ENCODE assay signal across 1 cellular context in the genomic region with DNA sequence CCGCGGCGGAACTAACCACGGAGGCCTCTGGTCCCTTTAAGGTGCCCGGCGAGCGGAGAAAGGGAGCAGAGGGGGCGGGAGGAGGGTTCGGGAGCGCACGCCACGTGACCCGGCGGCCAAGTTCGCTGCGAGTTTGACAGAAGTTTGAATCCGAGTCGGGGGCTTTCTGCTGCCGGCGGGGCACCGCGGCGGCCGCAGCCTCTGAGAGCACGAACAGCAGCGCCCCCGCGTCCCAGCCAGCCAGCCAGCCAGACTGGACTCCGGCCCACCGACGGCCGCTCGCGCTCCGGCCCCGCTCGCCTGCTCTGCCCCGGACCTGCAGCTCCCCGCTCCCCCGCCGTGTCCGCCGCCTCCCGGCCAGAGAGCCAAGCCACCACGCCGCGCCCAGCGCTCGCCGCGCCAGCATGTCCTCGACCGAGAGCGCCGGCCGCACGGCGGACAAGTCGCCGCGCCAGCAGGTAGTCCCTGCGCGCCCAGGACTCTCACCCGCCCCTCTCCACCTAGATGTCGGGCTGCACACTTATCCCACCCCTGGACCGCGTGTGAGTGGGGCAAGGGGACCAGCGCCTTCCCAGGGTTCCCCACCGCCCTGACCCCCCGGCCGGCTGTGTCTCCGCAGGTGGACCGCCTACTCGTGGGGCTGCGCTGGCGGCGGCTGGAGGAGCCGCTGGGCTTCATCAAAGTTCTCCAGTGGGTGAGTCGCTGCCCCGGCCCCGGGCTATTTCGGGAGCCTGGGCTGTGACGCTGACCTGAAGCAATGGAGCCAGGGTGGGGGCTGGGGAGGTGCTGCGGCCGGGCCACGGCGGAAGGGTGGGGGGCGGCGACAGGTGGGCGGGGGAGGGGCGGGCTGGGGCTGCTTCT.
TF ChIP-seq lines count a peak whose summit lies in the region.

A gene (plus strand): TSS at position 107 of the 861 bp plus-strand sequence. CDS start 298 bp downstream, at position 405.

TF ChIP-seq in WTC11, 78 proteins besides CTCF, POLR2A, EP300 and RAD21 (continued from another document and continues in another):
- TF ChIP-seq NFYB (CRISPR knock-in tag; conservative IDR thresholded peaks at IDR 0.05; ENCODE audit: low read depth) (no peak), ZNF416 (CRISPR knock-in tag; IDR thresholded peaks at IDR 0.05) (no peak), ZNF671 (CRISPR knock-in tag; IDR thresholded peaks at IDR 0.05) (no peak), CREB1 (CRISPR knock-in tag; IDR thresholded peaks at IDR 0.05) (no peak), GTF2I (CRISPR knock-in tag; conservative IDR thresholded peaks at IDR 0.05) (no peak), JAZF1 (CRISPR knock-in tag; IDR thresholded peaks at IDR 0.05) (no peak), SMAD4 (CRISPR knock-in tag; IDR thresholded peaks at IDR 0.05) (no peak), ZNF121 (CRISPR knock-in tag; IDR thresholded peaks at IDR 0.05) (no peak), ZNF263 (CRISPR knock-in tag; IDR thresholded peaks at IDR 0.05; ENCODE audit: low read depth) (0 out of 2 replicates have a peak, but pooled peaks have one; percentile 13), ZNF423 (CRISPR knock-in tag; IDR thresholded peaks at IDR 0.05) (no peak), NFE2L1 (CRISPR knock-in tag; IDR thresholded peaks at IDR 0.05) (no peak), FOXP1 (CRISPR knock-in tag; IDR thresholded peaks at IDR 0.05; ENCODE audit: borderline replicate concordance) (0 out of 2 replicates have a peak, but pooled peaks have one; percentile 31), ZNF396 (CRISPR knock-in tag; IDR thresholded peaks at IDR 0.05; ENCODE audit: borderline replicate concordance) (no peak), SMAD3 (CRISPR knock-in tag; IDR thresholded peaks at IDR 0.05; ENCODE audit: borderline replicate concordance) (no peak), SP1 (CRISPR knock-in tag; conservative IDR thresholded peaks at IDR 0.05) (no peak; the same call in 1 of the 2 replicates), CREM (CRISPR knock-in tag; IDR thresholded peaks at IDR 0.05) (no peak), ATF1 (CRISPR knock-in tag; IDR thresholded peaks at IDR 0.05) (no peak)
- TF ChIP-seq, protein P1, sequence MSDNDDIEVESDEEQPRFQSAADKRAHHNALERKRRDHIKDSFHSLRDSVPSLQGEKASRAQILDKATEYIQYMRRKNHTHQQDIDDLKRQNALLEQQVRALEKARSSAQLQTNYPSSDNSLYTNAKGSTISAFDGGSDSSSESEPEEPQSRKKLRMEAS (CRISPR knock-in tag; IDR thresholded peaks at IDR 0.05): peak; percentile 69; the same call in 1 of the 2 replicates
- TF ChIP-seq, protein P2, sequence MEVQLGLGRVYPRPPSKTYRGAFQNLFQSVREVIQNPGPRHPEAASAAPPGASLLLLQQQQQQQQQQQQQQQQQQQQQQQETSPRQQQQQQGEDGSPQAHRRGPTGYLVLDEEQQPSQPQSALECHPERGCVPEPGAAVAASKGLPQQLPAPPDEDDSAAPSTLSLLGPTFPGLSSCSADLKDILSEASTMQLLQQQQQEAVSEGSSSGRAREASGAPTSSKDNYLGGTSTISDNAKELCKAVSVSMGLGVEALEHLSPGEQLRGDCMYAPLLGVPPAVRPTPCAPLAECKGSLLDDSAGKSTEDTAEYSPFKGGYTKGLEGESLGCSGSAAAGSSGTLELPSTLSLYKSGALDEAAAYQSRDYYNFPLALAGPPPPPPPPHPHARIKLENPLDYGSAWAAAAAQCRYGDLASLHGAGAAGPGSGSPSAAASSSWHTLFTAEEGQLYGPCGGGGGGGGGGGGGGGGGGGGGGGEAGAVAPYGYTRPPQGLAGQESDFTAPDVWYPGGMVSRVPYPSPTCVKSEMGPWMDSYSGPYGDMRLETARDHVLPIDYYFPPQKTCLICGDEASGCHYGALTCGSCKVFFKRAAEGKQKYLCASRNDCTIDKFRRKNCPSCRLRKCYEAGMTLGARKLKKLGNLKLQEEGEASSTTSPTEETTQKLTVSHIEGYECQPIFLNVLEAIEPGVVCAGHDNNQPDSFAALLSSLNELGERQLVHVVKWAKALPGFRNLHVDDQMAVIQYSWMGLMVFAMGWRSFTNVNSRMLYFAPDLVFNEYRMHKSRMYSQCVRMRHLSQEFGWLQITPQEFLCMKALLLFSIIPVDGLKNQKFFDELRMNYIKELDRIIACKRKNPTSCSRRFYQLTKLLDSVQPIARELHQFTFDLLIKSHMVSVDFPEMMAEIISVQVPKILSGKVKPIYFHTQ (CRISPR knock-in tag; IDR thresholded peaks at IDR 0.05): no peak
- TF ChIP-seq, protein P3, sequence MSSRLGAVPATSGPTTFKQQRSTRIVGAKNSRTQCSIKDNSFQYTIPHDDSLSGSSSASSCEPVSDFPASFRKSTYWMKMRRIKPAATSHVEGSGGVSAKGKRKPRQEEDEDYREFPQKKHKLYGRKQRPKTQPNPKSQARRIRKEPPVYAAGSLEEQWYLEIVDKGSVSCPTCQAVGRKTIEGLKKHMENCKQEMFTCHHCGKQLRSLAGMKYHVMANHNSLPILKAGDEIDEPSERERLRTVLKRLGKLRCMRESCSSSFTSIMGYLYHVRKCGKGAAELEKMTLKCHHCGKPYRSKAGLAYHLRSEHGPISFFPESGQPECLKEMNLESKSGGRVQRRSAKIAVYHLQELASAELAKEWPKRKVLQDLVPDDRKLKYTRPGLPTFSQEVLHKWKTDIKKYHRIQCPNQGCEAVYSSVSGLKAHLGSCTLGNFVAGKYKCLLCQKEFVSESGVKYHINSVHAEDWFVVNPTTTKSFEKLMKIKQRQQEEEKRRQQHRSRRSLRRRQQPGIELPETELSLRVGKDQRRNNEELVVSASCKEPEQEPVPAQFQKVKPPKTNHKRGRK (CRISPR knock-in tag; IDR thresholded peaks at IDR 0.05; ENCODE audit: borderline replicate concordance): no peak
- TF ChIP-seq, protein P4, sequence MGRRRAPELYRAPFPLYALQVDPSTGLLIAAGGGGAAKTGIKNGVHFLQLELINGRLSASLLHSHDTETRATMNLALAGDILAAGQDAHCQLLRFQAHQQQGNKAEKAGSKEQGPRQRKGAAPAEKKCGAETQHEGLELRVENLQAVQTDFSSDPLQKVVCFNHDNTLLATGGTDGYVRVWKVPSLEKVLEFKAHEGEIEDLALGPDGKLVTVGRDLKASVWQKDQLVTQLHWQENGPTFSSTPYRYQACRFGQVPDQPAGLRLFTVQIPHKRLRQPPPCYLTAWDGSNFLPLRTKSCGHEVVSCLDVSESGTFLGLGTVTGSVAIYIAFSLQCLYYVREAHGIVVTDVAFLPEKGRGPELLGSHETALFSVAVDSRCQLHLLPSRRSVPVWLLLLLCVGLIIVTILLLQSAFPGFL (CRISPR knock-in tag; IDR thresholded peaks at IDR 0.05; ENCODE audit: borderline replicate concordance): no peak
- TF ChIP-seq, protein P5, sequence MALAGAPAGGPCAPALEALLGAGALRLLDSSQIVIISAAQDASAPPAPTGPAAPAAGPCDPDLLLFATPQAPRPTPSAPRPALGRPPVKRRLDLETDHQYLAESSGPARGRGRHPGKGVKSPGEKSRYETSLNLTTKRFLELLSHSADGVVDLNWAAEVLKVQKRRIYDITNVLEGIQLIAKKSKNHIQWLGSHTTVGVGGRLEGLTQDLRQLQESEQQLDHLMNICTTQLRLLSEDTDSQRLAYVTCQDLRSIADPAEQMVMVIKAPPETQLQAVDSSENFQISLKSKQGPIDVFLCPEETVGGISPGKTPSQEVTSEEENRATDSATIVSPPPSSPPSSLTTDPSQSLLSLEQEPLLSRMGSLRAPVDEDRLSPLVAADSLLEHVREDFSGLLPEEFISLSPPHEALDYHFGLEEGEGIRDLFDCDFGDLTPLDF (CRISPR knock-in tag; IDR thresholded peaks at IDR 0.05): no peak
- TF ChIP-seq, protein P6, sequence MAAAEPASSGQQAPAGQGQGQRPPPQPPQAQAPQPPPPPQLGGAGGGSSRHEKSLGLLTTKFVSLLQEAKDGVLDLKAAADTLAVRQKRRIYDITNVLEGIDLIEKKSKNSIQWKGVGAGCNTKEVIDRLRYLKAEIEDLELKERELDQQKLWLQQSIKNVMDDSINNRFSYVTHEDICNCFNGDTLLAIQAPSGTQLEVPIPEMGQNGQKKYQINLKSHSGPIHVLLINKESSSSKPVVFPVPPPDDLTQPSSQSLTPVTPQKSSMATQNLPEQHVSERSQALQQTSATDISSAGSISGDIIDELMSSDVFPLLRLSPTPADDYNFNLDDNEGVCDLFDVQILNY (CRISPR knock-in tag; IDR thresholded peaks at IDR 0.05): no peak
- TF ChIP-seq, protein P7, sequence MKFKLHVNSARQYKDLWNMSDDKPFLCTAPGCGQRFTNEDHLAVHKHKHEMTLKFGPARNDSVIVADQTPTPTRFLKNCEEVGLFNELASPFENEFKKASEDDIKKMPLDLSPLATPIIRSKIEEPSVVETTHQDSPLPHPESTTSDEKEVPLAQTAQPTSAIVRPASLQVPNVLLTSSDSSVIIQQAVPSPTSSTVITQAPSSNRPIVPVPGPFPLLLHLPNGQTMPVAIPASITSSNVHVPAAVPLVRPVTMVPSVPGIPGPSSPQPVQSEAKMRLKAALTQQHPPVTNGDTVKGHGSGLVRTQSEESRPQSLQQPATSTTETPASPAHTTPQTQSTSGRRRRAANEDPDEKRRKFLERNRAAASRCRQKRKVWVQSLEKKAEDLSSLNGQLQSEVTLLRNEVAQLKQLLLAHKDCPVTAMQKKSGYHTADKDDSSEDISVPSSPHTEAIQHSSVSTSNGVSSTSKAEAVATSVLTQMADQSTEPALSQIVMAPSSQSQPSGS (CRISPR knock-in tag; IDR thresholded peaks at IDR 0.05; ENCODE audit: borderline replicate concordance, low read depth): no peak
- TF ChIP-seq, protein P8, sequence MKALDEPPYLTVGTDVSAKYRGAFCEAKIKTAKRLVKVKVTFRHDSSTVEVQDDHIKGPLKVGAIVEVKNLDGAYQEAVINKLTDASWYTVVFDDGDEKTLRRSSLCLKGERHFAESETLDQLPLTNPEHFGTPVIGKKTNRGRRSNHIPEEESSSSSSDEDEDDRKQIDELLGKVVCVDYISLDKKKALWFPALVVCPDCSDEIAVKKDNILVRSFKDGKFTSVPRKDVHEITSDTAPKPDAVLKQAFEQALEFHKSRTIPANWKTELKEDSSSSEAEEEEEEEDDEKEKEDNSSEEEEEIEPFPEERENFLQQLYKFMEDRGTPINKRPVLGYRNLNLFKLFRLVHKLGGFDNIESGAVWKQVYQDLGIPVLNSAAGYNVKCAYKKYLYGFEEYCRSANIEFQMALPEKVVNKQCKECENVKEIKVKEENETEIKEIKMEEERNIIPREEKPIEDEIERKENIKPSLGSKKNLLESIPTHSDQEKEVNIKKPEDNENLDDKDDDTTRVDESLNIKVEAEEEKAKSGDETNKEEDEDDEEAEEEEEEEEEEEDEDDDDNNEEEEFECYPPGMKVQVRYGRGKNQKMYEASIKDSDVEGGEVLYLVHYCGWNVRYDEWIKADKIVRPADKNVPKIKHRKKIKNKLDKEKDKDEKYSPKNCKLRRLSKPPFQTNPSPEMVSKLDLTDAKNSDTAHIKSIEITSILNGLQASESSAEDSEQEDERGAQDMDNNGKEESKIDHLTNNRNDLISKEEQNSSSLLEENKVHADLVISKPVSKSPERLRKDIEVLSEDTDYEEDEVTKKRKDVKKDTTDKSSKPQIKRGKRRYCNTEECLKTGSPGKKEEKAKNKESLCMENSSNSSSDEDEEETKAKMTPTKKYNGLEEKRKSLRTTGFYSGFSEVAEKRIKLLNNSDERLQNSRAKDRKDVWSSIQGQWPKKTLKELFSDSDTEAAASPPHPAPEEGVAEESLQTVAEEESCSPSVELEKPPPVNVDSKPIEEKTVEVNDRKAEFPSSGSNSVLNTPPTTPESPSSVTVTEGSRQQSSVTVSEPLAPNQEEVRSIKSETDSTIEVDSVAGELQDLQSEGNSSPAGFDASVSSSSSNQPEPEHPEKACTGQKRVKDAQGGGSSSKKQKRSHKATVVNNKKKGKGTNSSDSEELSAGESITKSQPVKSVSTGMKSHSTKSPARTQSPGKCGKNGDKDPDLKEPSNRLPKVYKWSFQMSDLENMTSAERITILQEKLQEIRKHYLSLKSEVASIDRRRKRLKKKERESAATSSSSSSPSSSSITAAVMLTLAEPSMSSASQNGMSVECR (CRISPR knock-in tag; IDR thresholded peaks at IDR 0.05; ENCODE audit: borderline replicate concordance): peak; percentile 17; the same call in 1 of the 2 replicates
- TF ChIP-seq, protein P9, sequence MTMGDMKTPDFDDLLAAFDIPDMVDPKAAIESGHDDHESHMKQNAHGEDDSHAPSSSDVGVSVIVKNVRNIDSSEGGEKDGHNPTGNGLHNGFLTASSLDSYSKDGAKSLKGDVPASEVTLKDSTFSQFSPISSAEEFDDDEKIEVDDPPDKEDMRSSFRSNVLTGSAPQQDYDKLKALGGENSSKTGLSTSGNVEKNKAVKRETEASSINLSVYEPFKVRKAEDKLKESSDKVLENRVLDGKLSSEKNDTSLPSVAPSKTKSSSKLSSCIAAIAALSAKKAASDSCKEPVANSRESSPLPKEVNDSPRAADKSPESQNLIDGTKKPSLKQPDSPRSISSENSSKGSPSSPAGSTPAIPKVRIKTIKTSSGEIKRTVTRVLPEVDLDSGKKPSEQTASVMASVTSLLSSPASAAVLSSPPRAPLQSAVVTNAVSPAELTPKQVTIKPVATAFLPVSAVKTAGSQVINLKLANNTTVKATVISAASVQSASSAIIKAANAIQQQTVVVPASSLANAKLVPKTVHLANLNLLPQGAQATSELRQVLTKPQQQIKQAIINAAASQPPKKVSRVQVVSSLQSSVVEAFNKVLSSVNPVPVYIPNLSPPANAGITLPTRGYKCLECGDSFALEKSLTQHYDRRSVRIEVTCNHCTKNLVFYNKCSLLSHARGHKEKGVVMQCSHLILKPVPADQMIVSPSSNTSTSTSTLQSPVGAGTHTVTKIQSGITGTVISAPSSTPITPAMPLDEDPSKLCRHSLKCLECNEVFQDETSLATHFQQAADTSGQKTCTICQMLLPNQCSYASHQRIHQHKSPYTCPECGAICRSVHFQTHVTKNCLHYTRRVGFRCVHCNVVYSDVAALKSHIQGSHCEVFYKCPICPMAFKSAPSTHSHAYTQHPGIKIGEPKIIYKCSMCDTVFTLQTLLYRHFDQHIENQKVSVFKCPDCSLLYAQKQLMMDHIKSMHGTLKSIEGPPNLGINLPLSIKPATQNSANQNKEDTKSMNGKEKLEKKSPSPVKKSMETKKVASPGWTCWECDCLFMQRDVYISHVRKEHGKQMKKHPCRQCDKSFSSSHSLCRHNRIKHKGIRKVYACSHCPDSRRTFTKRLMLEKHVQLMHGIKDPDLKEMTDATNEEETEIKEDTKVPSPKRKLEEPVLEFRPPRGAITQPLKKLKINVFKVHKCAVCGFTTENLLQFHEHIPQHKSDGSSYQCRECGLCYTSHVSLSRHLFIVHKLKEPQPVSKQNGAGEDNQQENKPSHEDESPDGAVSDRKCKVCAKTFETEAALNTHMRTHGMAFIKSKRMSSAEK (CRISPR knock-in tag; IDR thresholded peaks at IDR 0.05; ENCODE audit: borderline replicate concordance): no peak
- TF ChIP-seq, protein P10, sequence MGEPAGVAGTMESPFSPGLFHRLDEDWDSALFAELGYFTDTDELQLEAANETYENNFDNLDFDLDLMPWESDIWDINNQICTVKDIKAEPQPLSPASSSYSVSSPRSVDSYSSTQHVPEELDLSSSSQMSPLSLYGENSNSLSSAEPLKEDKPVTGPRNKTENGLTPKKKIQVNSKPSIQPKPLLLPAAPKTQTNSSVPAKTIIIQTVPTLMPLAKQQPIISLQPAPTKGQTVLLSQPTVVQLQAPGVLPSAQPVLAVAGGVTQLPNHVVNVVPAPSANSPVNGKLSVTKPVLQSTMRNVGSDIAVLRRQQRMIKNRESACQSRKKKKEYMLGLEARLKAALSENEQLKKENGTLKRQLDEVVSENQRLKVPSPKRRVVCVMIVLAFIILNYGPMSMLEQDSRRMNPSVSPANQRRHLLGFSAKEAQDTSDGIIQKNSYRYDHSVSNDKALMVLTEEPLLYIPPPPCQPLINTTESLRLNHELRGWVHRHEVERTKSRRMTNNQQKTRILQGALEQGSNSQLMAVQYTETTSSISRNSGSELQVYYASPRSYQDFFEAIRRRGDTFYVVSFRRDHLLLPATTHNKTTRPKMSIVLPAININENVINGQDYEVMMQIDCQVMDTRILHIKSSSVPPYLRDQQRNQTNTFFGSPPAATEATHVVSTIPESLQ (CRISPR knock-in tag; IDR thresholded peaks at IDR 0.05): no peak
- TF ChIP-seq, protein P11, sequence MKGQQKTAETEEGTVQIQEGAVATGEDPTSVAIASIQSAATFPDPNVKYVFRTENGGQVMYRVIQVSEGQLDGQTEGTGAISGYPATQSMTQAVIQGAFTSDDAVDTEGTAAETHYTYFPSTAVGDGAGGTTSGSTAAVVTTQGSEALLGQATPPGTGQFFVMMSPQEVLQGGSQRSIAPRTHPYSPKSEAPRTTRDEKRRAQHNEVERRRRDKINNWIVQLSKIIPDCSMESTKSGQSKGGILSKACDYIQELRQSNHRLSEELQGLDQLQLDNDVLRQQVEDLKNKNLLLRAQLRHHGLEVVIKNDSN (CRISPR knock-in tag; IDR thresholded peaks at IDR 0.05): peak; percentile 93
